ENCODE assay signal across 11 cellular contexts in genomic region chr11:6608726-6609501, GRCh38. TPM values are rescaled to one million over a fixed set of nuclear protein-coding genes. Genes with fewer than 3 reads are reported as not detected.
DNase-seq lines count a peak whose midpoint lies in the region; ATAC-seq and TF ChIP-seq lines count a peak whose summit lies in the region.
"Had no signal": no experiment of that assay in that cellular context is flagged by ENCODE, and none has a peak within 500 bp of the region (broad histone marks: within the 10 kb centered on the region; RNA-seq: fewer than 3 reads in every experiment).

No MANE protein-coding gene starts in this region.

- no peak overlapping the region for H3K27ac ChIP-seq in RWPE2 (ENCODE audit: poor library complexity, severe bottlenecking)

- H3K27me3 ChIP-seq in RWPE2 (ENCODE audit: insufficient read depth, poor library complexity, severe bottlenecking) = no peaks in the 10 kb centered on the region

- H3K9me3 Mint-ChIP-seq in activated CD4-positive, alpha-beta T cell treated with anti-CD3 and anti-CD28 coated beads, Interleukin-2, amount 10 ng/mL, durations not matched to agents 7 days and 5 days = no peaks in the 10 kb centered on the region
- no peaks in the 10 kb centered on the region for H3K9me3 Mint-ChIP-seq in stimulated activated effector memory CD8-positive, alpha-beta T cell treated with anti-CD3 and anti-CD28 coated beads, Interleukin-12 subunit alpha, Interleukin-12 subunit beta, amount 100 ng/mL, for 72 hours

- H3K27ac Mint-ChIP-seq in activated CD4-positive, alpha-beta T cell treated with anti-CD3 and anti-CD28 coated beads, Interleukin-2, amount 10 ng/mL, durations not matched to agents 7 days and 5 days = peak overlapping the region; percentile 44
- peak overlapping the region; percentile 61 for H3K27ac Mint-ChIP-seq in stimulated activated effector memory CD8-positive, alpha-beta T cell treated with anti-CD3 and anti-CD28 coated beads, Interleukin-12 subunit alpha, Interleukin-12 subunit beta, amount 100 ng/mL, for 72 hours

- peaks cover 38% of the 10 kb centered on the region for H3K4me1 Mint-ChIP-seq in activated CD4-positive, alpha-beta T cell treated with anti-CD3 and anti-CD28 coated beads, Interleukin-2, amount 10 ng/mL, durations not matched to agents 7 days and 5 days
- H3K4me1 Mint-ChIP-seq in stimulated activated effector memory CD8-positive, alpha-beta T cell treated with anti-CD3 and anti-CD28 coated beads, Interleukin-12 subunit alpha, Interleukin-12 subunit beta, amount 100 ng/mL, for 72 hours = peaks cover 51% of the 10 kb centered on the region

- H3K9me3 ChIP-seq in RWPE2 (ENCODE audit: severe bottlenecking) = no peaks in the 10 kb centered on the region

- CTCF ChIA-PET in activated CD4-positive, alpha-beta T cell treated with anti-CD3 and anti-CD28 coated beads, Interleukin-2, amount 10 ng/mL, durations not matched to agents 7 days and 5 days (lab: Charles Lee) = interaction anchor here (1.0 to 3.3 kb wide), 4 partner anchors 10 to 120 kb away, joined by 3 to 10 read pairs (median 4); partner anchors contain the start of gene TPP1

- ATAC-seq in RWPE2 (ENCODE audit: low read depth) = no peak
- no peak for ATAC-seq in stimulated activated effector memory CD8-positive, alpha-beta T cell treated with anti-CD3 and anti-CD28 coated beads, Interleukin-12 subunit alpha, Interleukin-12 subunit beta, amount 100 ng/mL, for 72 hours
- no peak for ATAC-seq in GM21576 (IDR thresholded peaks at IDR 0.05; ENCODE audit: unreplicated experiment)
- no peak for ATAC-seq in GM18511 (IDR thresholded peaks at IDR 0.05; ENCODE audit: unreplicated experiment)

- peaks cover 50% of the 10 kb centered on the region for H3K36me3 Mint-ChIP-seq in activated CD4-positive, alpha-beta T cell treated with anti-CD3 and anti-CD28 coated beads, Interleukin-2, amount 10 ng/mL, durations not matched to agents 7 days and 5 days (ENCODE audit: low read depth)
- peaks cover 52% of the 10 kb centered on the region for H3K36me3 Mint-ChIP-seq in stimulated activated effector memory CD8-positive, alpha-beta T cell treated with anti-CD3 and anti-CD28 coated beads, Interleukin-12 subunit alpha, Interleukin-12 subunit beta, amount 100 ng/mL, for 72 hours

- H3K4me3 ChIP-seq in RWPE2 (ENCODE audit: severe bottlenecking) = no peak overlapping the region

- no peak for DNase-seq in activated CD4-positive, alpha-beta T cell treated with anti-CD3 and anti-CD28 coated beads, Interleukin-2, amount 10 ng/mL, durations not matched to agents 7 days and 5 days
- DNase-seq in activated CD4-positive, alpha-beta T cell treated with anti-CD3 and anti-CD28 coated beads for 48 hours = no peak
- DNase-seq in RWPE2 (ENCODE audit: low spot score) (peak; percentile 24), islet precursor cell (peak; percentile 32)
- DNase-seq in stimulated activated effector memory CD8-positive, alpha-beta T cell treated with anti-CD3 and anti-CD28 coated beads, Interleukin-12 subunit alpha, Interleukin-12 subunit beta, amount 100 ng/mL, for 72 hours (ENCODE audit: low spot score in 2 of 2) = peak in 1 of 2 donors; percentile 48
- no peak for DNase-seq in stimulated activated CD4-positive, alpha-beta T cell treated with anti-CD3 and anti-CD28 coated beads, Interleukin-15, amount 100 ng/mL, for 24 hours
- DNase-seq: central memory CD4-positive, alpha-beta T cell; NCI-H524 treated with DMSO at 0.1 percent for 48 hours; stimulated activated CD4-positive, alpha-beta T cell treated with anti-CD3 and anti-CD28 coated beads, Interleukin-12 subunit alpha, Interleukin-12 subunit beta, amount 100 ng/mL, for 4 hours had no signal

- peaks cover 61% of the 10 kb centered on the region for H3K36me3 ChIP-seq in RWPE2 (ENCODE audit: low read depth)

- H3K4me3 Mint-ChIP-seq in activated CD4-positive, alpha-beta T cell treated with anti-CD3 and anti-CD28 coated beads, Interleukin-2, amount 10 ng/mL, durations not matched to agents 7 days and 5 days = no peak overlapping the region
- H3K4me3 Mint-ChIP-seq in stimulated activated effector memory CD8-positive, alpha-beta T cell treated with anti-CD3 and anti-CD28 coated beads, Interleukin-12 subunit alpha, Interleukin-12 subunit beta, amount 100 ng/mL, for 72 hours = no peak overlapping the region

- H3K4me1 ChIP-seq in RWPE2 (ENCODE audit: insufficient read depth, poor library complexity, severe bottlenecking) = peaks cover 19% of the 10 kb centered on the region

- H3K27me3 Mint-ChIP-seq in activated CD4-positive, alpha-beta T cell treated with anti-CD3 and anti-CD28 coated beads, Interleukin-2, amount 10 ng/mL, durations not matched to agents 7 days and 5 days = no peaks in the 10 kb centered on the region

- POLR2A ChIA-PET in activated CD4-positive, alpha-beta T cell treated with anti-CD3 and anti-CD28 coated beads, Interleukin-2, amount 10 ng/mL, durations not matched to agents 7 days and 5 days (lab: Charles Lee) = no interaction called here

- no peak for TF ChIP-seq CTCF in RWPE2 (IDR thresholded peaks at IDR 0.05; ENCODE audit: poor library complexity, severe bottlenecking)

RNA-seq across cellular contexts. Expression of gene TAF10, which starts 3.1 kb away (rescaled TPM):
- 100 to 1,000 TPM; 138 to 156 TPM for total RNA-seq in activated CD4-positive, alpha-beta T cell treated with anti-CD3 and anti-CD28 coated beads, Interleukin-2, amount 10 ng/mL, durations not matched to agents 7 days and 5 days

RNA-seq across cellular contexts. Expression of gene ILK, which starts 5.3 kb away (rescaled TPM):
- 100 to 1,000 TPM; 155 to 163 TPM for total RNA-seq in activated CD4-positive, alpha-beta T cell treated with anti-CD3 and anti-CD28 coated beads, Interleukin-2, amount 10 ng/mL, durations not matched to agents 7 days and 5 days

RNA-seq across cellular contexts. Expression of gene RRP8, which starts 5.5 kb away (rescaled TPM):
- total RNA-seq in activated CD4-positive, alpha-beta T cell treated with anti-CD3 and anti-CD28 coated beads, Interleukin-2, amount 10 ng/mL, durations not matched to agents 7 days and 5 days = 10 to 100 TPM; 23.0 to 27.1 TPM

RNA-seq across cellular contexts. Expression of gene TPP1, which starts 10.3 kb away (rescaled TPM):
- total RNA-seq in activated CD4-positive, alpha-beta T cell treated with anti-CD3 and anti-CD28 coated beads, Interleukin-2, amount 10 ng/mL, durations not matched to agents 7 days and 5 days = 100 to 1,000 TPM in 1 of 2 experiments, 10 to 100 TPM in 1; 90.1 to 105 TPM

RNA-seq across cellular contexts. Expression of gene DCHS1, which starts 46.7 kb away (rescaled TPM):
- total RNA-seq in activated CD4-positive, alpha-beta T cell treated with anti-CD3 and anti-CD28 coated beads, Interleukin-2, amount 10 ng/mL, durations not matched to agents 7 days and 5 days = under 1 TPM; 0.35 to 0.40 TPM

Comparison
In these comparisons a context has a peak if more than half of its experiments do, and no peak if none do; other contexts are left out.
1. DNase-seq: peak in RWPE2 (single experiment) and islet precursor cell (single experiment); none in activated CD4-positive, alpha-beta T cell treated with anti-CD3 and anti-CD28 coated beads, Interleukin-2, amount 10 ng/mL, durations not matched to agents 7 days and 5 days (single experiment), activated CD4-positive, alpha-beta T cell treated with anti-CD3 and anti-CD28 coated beads for 48 hours (single experiment) and stimulated activated CD4-positive, alpha-beta T cell treated with anti-CD3 and anti-CD28 coated beads, Interleukin-15, amount 100 ng/mL, for 24 hours (single experiment).